In genomic region chr2:220764246-220764645, GRCh38 we compare ENCODE assay signal across 35 cellular contexts.
DNase-seq lines count a peak whose midpoint lies in the region; ATAC-seq and TF ChIP-seq lines count a peak whose summit lies in the region.
"Had no signal": no experiment of that assay in that cellular context is flagged by ENCODE, and none has a peak within 500 bp of the region (broad histone marks: within the 10 kb centered on the region; RNA-seq: fewer than 3 reads in every experiment).

No MANE protein-coding gene starts in this region.

- H2BK20ac ChIP-seq in IMR-90 (ENCODE audit: low read depth, low read length) = no peak overlapping the region

- H3K36me3 ChIP-seq in IMR-90 (ENCODE audit: control insufficient read depth, insufficient read depth, low read length) = no peaks in the 10 kb centered on the region
- H3K36me3 ChIP-seq: BE2C; BLaER1; BLaER1 treated with 17β-estradiol and CSF1 and Interleukin-3, amounts not matched to agents 10 nM and 100 nM had no signal

- no peak overlapping the region for H3K18ac ChIP-seq in IMR-90 (ENCODE audit: low read depth, low read length)

- H3K56ac ChIP-seq in IMR-90 (ENCODE audit: extremely low read depth, insufficient read depth, low read length) = no peak overlapping the region

- H3K4me1 Mint-ChIP-seq in endothelial cell (ENCODE audit: unreplicated experiment) = no peaks in the 10 kb centered on the region
- H3K4me1 Mint-ChIP-seq: B cell; CD14-positive monocyte; CD4-positive, alpha-beta memory T cell; CD4-positive, CD25-positive, alpha-beta regulatory T cell; CD8-positive, alpha-beta memory T cell had no signal

- H3K27me3 ChIP-seq in IMR-90 (ENCODE audit: control insufficient read depth, insufficient read depth, low read length) = peaks cover 2% of the 10 kb centered on the region; the same call in 1 of the 2 replicates
- H3K27me3 ChIP-seq: BE2C; BLaER1; BLaER1 treated with 17β-estradiol and CSF1 and Interleukin-3, amounts not matched to agents 10 nM and 100 nM had no signal

- no peaks in the 10 kb centered on the region for H3K36me3 Mint-ChIP-seq in endothelial cell (ENCODE audit: low read depth, unreplicated experiment)
- H3K36me3 Mint-ChIP-seq: CD14-positive monocyte; CD4-positive, alpha-beta memory T cell; CD4-positive, CD25-positive, alpha-beta regulatory T cell; CD8-positive, alpha-beta memory T cell; CD8-positive, alpha-beta T cell had no signal

- intact Hi-C loops in IMR-90 (cut with micrococcal nuclease) = no loop called here

- no peak overlapping the region for H3K4me3 Mint-ChIP-seq in endothelial cell (ENCODE audit: unreplicated experiment)
- H3K4me3 Mint-ChIP-seq: B cell; CD14-positive monocyte; CD4-positive, alpha-beta memory T cell; CD4-positive, alpha-beta T cell; CD4-positive, CD25-positive, alpha-beta regulatory T cell; CD8-positive, alpha-beta memory T cell; CD8-positive, alpha-beta T cell had no signal

- ATAC-seq in IMR-90 (ENCODE audit: low read depth) (no peak), HG03439 (IDR thresholded peaks at IDR 0.05; ENCODE audit: unreplicated experiment) (no peak)
- ATAC-seq: A549; CD8-positive, alpha-beta T cell had no signal

- POLR2A ChIA-PET in IMR-90 (lab: Charles Lee; ENCODE audit: unreplicated experiment) = no interaction called here

- CTCF ChIA-PET in IMR-90 (lab: Yijun Ruan, JAX) = no interaction called here

- no TSS peak for BruUV-seq in IMR-90 (replicated peaks; lab: Mats Ljungman, UMichigan)

- no peak overlapping the region for H2BK5ac ChIP-seq in IMR-90 (ENCODE audit: low read depth, low read length, poor library complexity, severe bottlenecking)

- no peak for TF ChIP-seq RAD21 in IMR-90 (IDR thresholded peaks at IDR 0.05; ENCODE audit: low read length)

- no peaks in the 10 kb centered on the region for H3K9me3 Mint-ChIP-seq in endothelial cell (ENCODE audit: unreplicated experiment)
- H3K9me3 Mint-ChIP-seq: CD4-positive, alpha-beta T cell; CD8-positive, alpha-beta T cell had no signal

- H4K91ac ChIP-seq in IMR-90 (ENCODE audit: insufficient read depth, low read depth, low read length) = no peak overlapping the region

- no CpG with 5 or more reads among the region's 5 CpGs for WGBS in IMR-90 (ENCODE audit: extremely low coverage in 2 of 2, insufficient read length in 1 of 2), 2 experiments

- no peaks in the 10 kb centered on the region for H3K9me3 ChIP-seq in IMR-90 (ENCODE audit: control insufficient read depth, insufficient read depth, low read length)
- H3K9me3 ChIP-seq: A549; BE2C; BLaER1; BLaER1 treated with 17β-estradiol and CSF1 and Interleukin-3, amounts not matched to agents 10 nM and 100 nM; Caco-2 had no signal

- no peak overlapping the region for H3K4me3 ChIP-seq in IMR-90 (ENCODE audit: insufficient read depth, low read depth, low read length)
- H3K4me3 ChIP-seq: A549; BLaER1; BLaER1 treated with 17β-estradiol and CSF1 and Interleukin-3, amounts not matched to agents 10 nM and 100 nM had no signal

- no peaks in the 10 kb centered on the region for H3K79me1 ChIP-seq in IMR-90 (ENCODE audit: low read depth in 1 of 2, low read length in 2 of 2)

- H3K4me1 ChIP-seq in IMR-90 (ENCODE audit: control insufficient read depth, insufficient read depth, low read length) = no peaks in the 10 kb centered on the region
- H3K4me1 ChIP-seq: A549; BE2C; BLaER1; BLaER1 treated with 17β-estradiol and CSF1 and Interleukin-3, amounts not matched to agents 10 nM and 100 nM; Caco-2 had no signal

- no peak overlapping the region for H3K27ac ChIP-seq in IMR-90 (ENCODE audit: insufficient read depth, low read length)
- H3K27ac ChIP-seq: 22Rv1; A549; BLaER1; BLaER1 treated with 17β-estradiol and CSF1 and Interleukin-3, amounts not matched to agents 10 nM and 100 nM; C4-2B had no signal

- no peak for TF ChIP-seq POLR2A in IMR-90 (IDR thresholded peaks at IDR 0.05; ENCODE audit: low read depth, low read length)

- no peak overlapping the region for H3K9ac ChIP-seq in IMR-90 (ENCODE audit: low read depth, low read length)
- H3K9ac ChIP-seq: BLaER1; BLaER1 treated with 17β-estradiol and CSF1 and Interleukin-3, amounts not matched to agents 10 nM and 100 nM had no signal

- no peaks in the 10 kb centered on the region for H3K27me3 Mint-ChIP-seq in endothelial cell (ENCODE audit: unreplicated experiment)
- H3K27me3 Mint-ChIP-seq: CD4-positive, alpha-beta T cell; CD4-positive, CD25-positive, alpha-beta regulatory T cell; CD8-positive, alpha-beta memory T cell had no signal

- H3K4me2 ChIP-seq in IMR-90 (ENCODE audit: low read depth, low read length) = no peak overlapping the region
- H3K4me2 ChIP-seq: A549; BLaER1; BLaER1 treated with 17β-estradiol and CSF1 and Interleukin-3, amounts not matched to agents 10 nM and 100 nM had no signal

- no peak overlapping the region for H3K14ac ChIP-seq in IMR-90 (replicated peaks; ENCODE audit: low read depth, low read length)

- no peak overlapping the region for H2BK120ac ChIP-seq in IMR-90 (ENCODE audit: low read depth, low read length)

- DNase-seq in IMR-90 (peak; percentile 58), NCI-H2081 (lab: John Stamatoyannopoulos, UW) (peak; percentile 14 to 76), NCI-H2081 treated with DMSO at 0.1 percent for 48 hours (lab: John Stamatoyannopoulos, UW) (peak; percentile 65), NCI-H69 (lab: John Stamatoyannopoulos, UW) (peak; percentile 77), endothelial cell (ENCODE audit: low spot score) (no peak), NOMO-1 treated with dmso at 0.1 percent for 144 hours (lab: John Stamatoyannopoulos, UW; ENCODE audit: unreplicated experiment) (no peak)
- no peak for DNase-seq in activated CD4-positive, alpha-beta T cell treated with anti-CD3 and anti-CD28 coated beads, Interleukin-2, amount 50 U/mL, for 4 hours
- DNase-seq: 8988T; ACHN; AML-193; BE2C; C1 segment of cervical spinal cord; Caco-2; Calu3; CD4-positive, alpha-beta memory T cell; CD4-positive, alpha-beta T cell; CD4-positive, CD25-positive, alpha-beta regulatory T cell; CD8-positive, alpha-beta memory T cell; CD8-positive, alpha-beta T cell; COR-L47; DMS 273 treated with DMSO at 0.1 percent for 48 hours; DMS153; DMS53; DMS79; DMS79 treated with DMSO at 0.1 percent for 48 hours; DND-41; EL had no signal

- no peak overlapping the region for H2AK9ac ChIP-seq in IMR-90 (replicated peaks; ENCODE audit: low read depth, low read length, poor library complexity)

- TF ChIP-seq CTCF in IMR-90 (conservative IDR thresholded peaks at IDR 0.05; ENCODE audit: low read depth, low read length) (no peak), endothelial cell (IDR thresholded peaks at IDR 0.05; ENCODE audit: unreplicated experiment) (no peak)

- H3K23ac ChIP-seq in IMR-90 (ENCODE audit: low read depth, low read length) = no peak overlapping the region

- in situ Hi-C loops in IMR-90 (cut with MboI; ENCODE audit: low sequenced_read_pairs) = no loop called here

- H3K4ac ChIP-seq in IMR-90 (ENCODE audit: low read depth, low read length) = no peak overlapping the region

- H4K5ac ChIP-seq in IMR-90 (ENCODE audit: low read depth, low read length) = no peak overlapping the region

- no peaks in the 10 kb centered on the region for H3K9me1 ChIP-seq in IMR-90 (ENCODE audit: insufficient read depth, low read length)

- no peak overlapping the region for H2AFZ ChIP-seq in IMR-90 (replicated peaks; ENCODE audit: low read length, poor library complexity)

- no peak overlapping the region for H3K27ac Mint-ChIP-seq in endothelial cell (ENCODE audit: unreplicated experiment)
- H3K27ac Mint-ChIP-seq: B cell; CD14-positive monocyte; CD4-positive, alpha-beta memory T cell; CD4-positive, alpha-beta T cell; CD4-positive, CD25-positive, alpha-beta regulatory T cell; CD8-positive, alpha-beta memory T cell; CD8-positive, alpha-beta T cell had no signal

- H4K20me1 ChIP-seq in IMR-90 (ENCODE audit: insufficient read depth, low read length) = no peaks in the 10 kb centered on the region
- H4K20me1 ChIP-seq: BLaER1; BLaER1 treated with 17β-estradiol and CSF1 and Interleukin-3, amounts not matched to agents 10 nM and 100 nM had no signal

- no peak overlapping the region for H2AK5ac ChIP-seq in IMR-90 (ENCODE audit: low read depth, low read length)

- no peak overlapping the region for H2BK15ac ChIP-seq in IMR-90 (ENCODE audit: low read depth, low read length)

- dilution Hi-C loops in IMR-90 (cut with HindIII; ENCODE audit: low sequenced_read_pairs, unreplicated experiment) = no loop called here

- H4K8ac ChIP-seq in IMR-90 (ENCODE audit: low read depth in 2 of 2, low read length in 2 of 2) = no peak overlapping the region

TF ChIP-seq in IMR-90, 13 proteins besides CTCF, POLR2A, EP300 and RAD21:
- no peak for TF ChIP-seq MXI1 (IDR thresholded peaks at IDR 0.05; ENCODE audit: borderline replicate concordance, low read depth, low read length)
- no peak for TF ChIP-seq CHD1 (IDR thresholded peaks at IDR 0.05; ENCODE audit: low read depth, low read length)
- no peak for TF ChIP-seq BHLHE40 (IDR thresholded peaks at IDR 0.05; ENCODE audit: low read depth, low read length)
- no peak for TF ChIP-seq ELK1 (IDR thresholded peaks at IDR 0.05; ENCODE audit: borderline replicate concordance, low read depth, low read length)
- no peak for TF ChIP-seq MAFK (IDR thresholded peaks at IDR 0.05; ENCODE audit: low read depth, low read length)

Comparison
In these comparisons a context has a peak if more than half of its experiments do, and no peak if none do; other contexts are left out.
1. DNase-seq: peak in IMR-90 (single experiment), NCI-H2081 (2 of 2), NCI-H2081 treated with DMSO at 0.1 percent for 48 hours (single experiment) and NCI-H69 (single experiment); none in endothelial cell (single experiment), NOMO-1 treated with dmso at 0.1 percent for 144 hours (single experiment) and activated CD4-positive, alpha-beta T cell treated with anti-CD3 and anti-CD28 coated beads, Interleukin-2, amount 50 U/mL, for 4 hours (0 of 2).